Comparison of ENCODE assay signal across 30 cellular contexts in the genomic region with DNA sequence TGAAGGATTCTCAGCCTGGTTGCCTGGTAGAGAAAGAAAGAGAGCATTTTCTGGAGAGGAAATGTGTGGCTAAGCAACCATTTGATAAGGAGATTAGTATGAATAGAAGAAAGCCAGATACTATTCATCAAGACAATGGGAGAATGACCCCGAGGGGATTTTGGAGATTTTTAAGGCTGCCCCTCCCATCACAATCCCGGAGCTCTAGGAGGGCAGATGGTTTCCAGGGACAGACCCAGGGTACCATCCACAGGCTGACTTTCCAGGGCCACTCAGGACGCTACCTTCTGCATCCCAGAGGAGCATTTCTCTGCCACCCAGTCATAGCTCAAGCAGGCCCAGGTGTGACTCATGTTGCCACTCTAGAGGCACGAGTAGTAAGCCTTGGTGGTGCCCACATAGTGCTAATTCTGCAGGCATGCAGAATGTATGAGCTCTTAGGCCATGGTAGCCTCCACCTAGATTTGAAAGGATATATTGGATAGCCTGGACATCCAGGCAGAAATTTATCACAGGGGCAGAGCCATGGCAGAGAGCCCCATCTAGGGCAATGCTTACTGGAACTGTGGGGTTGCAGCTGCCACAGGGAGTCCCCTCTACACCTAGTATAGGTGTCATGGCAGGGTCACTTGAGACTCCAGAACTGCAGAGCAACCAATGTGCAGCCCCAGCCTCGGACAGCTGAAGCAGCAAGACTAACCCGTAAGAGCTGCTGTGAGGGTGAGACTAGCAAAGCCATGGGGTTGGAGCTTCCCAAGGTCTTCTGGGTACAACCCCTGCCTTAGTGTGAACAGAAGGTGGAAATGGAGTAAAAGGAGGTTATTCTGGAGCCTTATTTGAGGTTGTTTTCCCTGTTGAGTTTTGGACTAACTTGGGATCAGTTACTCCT.
A peak's percentile ranks its signal among the peaks of the same experiment; 100 is the strongest.
DNase-seq lines count a peak whose midpoint lies in the region; ATAC-seq, FAIRE-seq and TF ChIP-seq lines count a peak whose summit lies in the region.
"Had no signal": no experiment of that assay in that cellular context is flagged by ENCODE, and none has a peak within 500 bp of the region (broad histone marks: within the 10 kb centered on the region; RNA-seq: fewer than 3 reads in every experiment).

No MANE protein-coding gene starts in this region.

- ATAC-seq in lung (ENCODE audit: insufficient read depth, low FRiP score), result peak; percentile 41
- no peak for ATAC-seq in GM19324 (IDR thresholded peaks at IDR 0.05; ENCODE audit: low FRiP score, unreplicated experiment)
- ATAC-seq: CD8-positive, alpha-beta T cell; HepG2; stimulated activated naive CD8-positive, alpha-beta T cell treated with anti-CD3 and anti-CD28 coated beads, Interleukin-15, amount 100 ng/mL, for 72 hours; T-helper 17 cell had no signal

- H3K9me3 ChIP-seq in mammary epithelial cell (replicated peaks; ENCODE audit: insufficient read depth, low read length) (peaks cover 6% of the 10 kb centered on the region), SK-N-MC (ENCODE audit: low read depth, low read length) (no peaks in the 10 kb centered on the region), lung (ENCODE audit: control insufficient read depth in 2 of 2, insufficient read depth in 1 of 2, low read length in 1 of 2) (peaks cover 0 to 3% of the 10 kb centered on the region in 2 donors)
- H3K9me3 ChIP-seq: esophagus muscularis mucosa, thoracic aorta had no signal

- no peaks in the 10 kb centered on the region for H3K4me1 Mint-ChIP-seq in MCF 10A (ENCODE audit: insufficient read depth, unreplicated experiment)
- H3K4me1 Mint-ChIP-seq: activated CD4-positive, alpha-beta memory T cell treated with anti-CD3 and anti-CD28 coated beads, Interleukin-2, amount 10 ng/mL, durations not matched to agents 7 days and 5 days; central memory CD8-positive, alpha-beta T cell; stimulated activated naive CD8-positive, alpha-beta T cell treated with anti-CD3 and anti-CD28 coated beads, Interleukin-15, amount 100 ng/mL, for 72 hours had no signal

- POLR2A ChIA-PET in MCF 10A (lab: Yijun Ruan, JAX), result interaction anchor here (0.7 to 1.1 kb wide), 2 partner anchors 15 to 528 kb away, joined by 3 read pairs; no protein-coding TSS in a partner anchor

- H3K79me2 ChIP-seq in mammary epithelial cell (ENCODE audit: insufficient read depth, low read length), result no peaks in the 10 kb centered on the region

- H3K27ac Mint-ChIP-seq in MCF 10A (ENCODE audit: low read depth, unreplicated experiment), result no peak overlapping the region
- H3K27ac Mint-ChIP-seq: activated CD4-positive, alpha-beta memory T cell treated with anti-CD3 and anti-CD28 coated beads, Interleukin-2, amount 10 ng/mL, durations not matched to agents 7 days and 5 days; B cell; CD8-positive, alpha-beta T cell; stimulated activated naive CD8-positive, alpha-beta T cell treated with anti-CD3 and anti-CD28 coated beads, Interleukin-15, amount 100 ng/mL, for 72 hours had no signal

- H2AFZ ChIP-seq in mammary epithelial cell (ENCODE audit: low read depth, low read length), result no peak overlapping the region

- no peaks in the 10 kb centered on the region for H3K27me3 ChIP-seq in mammary epithelial cell (ENCODE audit: insufficient read depth, low read length)
- no peaks in the 10 kb centered on the region for H3K27me3 ChIP-seq in lung (ENCODE audit: control insufficient read depth, insufficient read depth)
- H3K27me3 ChIP-seq: esophagus muscularis mucosa had no signal

- H3K4me3 ChIP-seq in mammary epithelial cell (replicated peaks in 1 of 3; ENCODE audit: insufficient read depth in 1 of 3, low read depth in 2 of 3, low read length in 3 of 3), result no peak overlapping the region
- no peak overlapping the region for H3K4me3 ChIP-seq in SK-N-MC
- no peak overlapping the region for H3K4me3 ChIP-seq in lung
- H3K4me3 ChIP-seq: esophagus muscularis mucosa, thoracic aorta had no signal

- H3K9ac ChIP-seq in mammary epithelial cell (ENCODE audit: insufficient read depth, low read length), result no peak overlapping the region
- H3K9ac ChIP-seq in SK-N-MC (ENCODE audit: insufficient read length), result no peak overlapping the region

- no peaks in the 10 kb centered on the region for H3K27me3 Mint-ChIP-seq in MCF 10A (ENCODE audit: insufficient read depth, unreplicated experiment)
- H3K27me3 Mint-ChIP-seq: activated CD4-positive, alpha-beta memory T cell treated with anti-CD3 and anti-CD28 coated beads, Interleukin-2, amount 10 ng/mL, durations not matched to agents 7 days and 5 days; B cell; central memory CD8-positive, alpha-beta T cell; stimulated activated naive CD8-positive, alpha-beta T cell treated with anti-CD3 and anti-CD28 coated beads, Interleukin-15, amount 100 ng/mL, for 72 hours; T-helper 17 cell had no signal

- no peaks in the 10 kb centered on the region for H3K36me3 Mint-ChIP-seq in MCF 10A (ENCODE audit: insufficient read depth, unreplicated experiment)
- H3K36me3 Mint-ChIP-seq: CD8-positive, alpha-beta T cell had no signal

- H3K27ac ChIP-seq in mammary epithelial cell (ENCODE audit: insufficient read depth, low read depth, low read length), result no peak overlapping the region
- H3K27ac ChIP-seq in SK-N-MC, result peak overlapping the region; percentile 38; the same call in 1 of the 2 replicates
- H3K27ac ChIP-seq in lung (ENCODE audit: low read depth in 1 of 2, low read length in 1 of 2), result no peak overlapping the region
- H3K27ac ChIP-seq: esophagus muscularis mucosa, thoracic aorta had no signal

- TF ChIP-seq CTCF in mammary epithelial cell (conservative IDR thresholded peaks at IDR 0.05 in 1 of 2, IDR thresholded peaks at IDR 0.05 in 1 of 2; ENCODE audit: extremely low read depth in 1 of 2, insufficient read depth in 1 of 2, low read depth in 1 of 2, low read length in 2 of 2) (no peak), MCF 10A (IDR thresholded peaks at IDR 0.05; ENCODE audit: unreplicated experiment) (no peak), lung (IDR thresholded peaks at IDR 0.05; ENCODE audit: control extremely low read depth, extremely low read depth) (no peak)

- H3K4me2 ChIP-seq in mammary epithelial cell (ENCODE audit: insufficient read depth, low read depth, low read length), result no peak overlapping the region

- no peaks in the 10 kb centered on the region for H4K20me1 ChIP-seq in mammary epithelial cell (ENCODE audit: insufficient read depth, low read length)

- no TSS peak for BruUV-seq in mammary epithelial cell (replicated peaks; lab: Mats Ljungman, UMichigan)
- no TSS peak for BruUV-seq in MCF 10A (replicated peaks; lab: Mats Ljungman, UMichigan)

- H3K9me3 Mint-ChIP-seq in MCF 10A (ENCODE audit: unreplicated experiment), result peaks cover 14% of the 10 kb centered on the region
- H3K9me3 Mint-ChIP-seq: CD8-positive, alpha-beta T cell; central memory CD8-positive, alpha-beta T cell had no signal

- FAIRE-seq in urothelium cell line (lab: Jason Lieb, UNC), result peak; percentile 66
- FAIRE-seq: TTC549 had no signal

- DNase-seq in mammary epithelial cell (peak; percentile 51), MCF 10A (ENCODE audit: unreplicated experiment) (no peak), SK-N-MC (ENCODE audit: low read depth, low spot score) (no peak), lung (ENCODE audit: low spot score) (no peak), urothelium cell line (ENCODE audit: low spot score) (no peak), iPS-NIHi7 (ENCODE audit: extremely low spot score) (no peak), middle frontal gyrus (ENCODE audit: extremely low spot score, low spot score) (no peak)
- DNase-seq: activated CD4-positive, alpha-beta memory T cell treated with anti-CD3 and anti-CD28 coated beads, Interleukin-2, amount 10 ng/mL, durations not matched to agents 7 days and 5 days; activated CD8-positive, alpha-beta memory T cell treated with anti-CD3 and anti-CD28 coated beads, Interleukin-2, amount 50 U/mL, for 4 hours; activated naive CD4-positive, alpha-beta T cell; CD8-positive, alpha-beta T cell; DMS 273 treated with DMSO at 0.1 percent for 48 hours; foreskin fibroblast; H7; head of caudate nucleus; Kasumi-1; NCI-H1694; NCI-H510A; right cardiac atrium; Right ventricle myocardium superior; stimulated activated CD4-positive, alpha-beta T cell treated with anti-CD3 and anti-CD28 coated beads, Interleukin-1b, Interleukin-23, amount 100 ng/mL, for 48 hours; stimulated activated naive CD8-positive, alpha-beta T cell treated with anti-CD3 and anti-CD28 coated beads, Interleukin-15, amount 100 ng/mL, for 72 hours; T-helper 17 cell had no signal

- CTCF ChIA-PET in mammary epithelial cell (lab: Charles Lee; ENCODE audit: low non-redundant PET) (interaction anchor here (0.7 kb wide), 1 partner anchor 93 kb away, joined by 6 read pairs; no protein-coding TSS in a partner anchor), MCF 10A (lab: Yijun Ruan, JAX) (no interaction called here)

- intact Hi-C loops in mammary epithelial cell (cut with micrococcal nuclease) (no loop called here), MCF 10A (cut with micrococcal nuclease) (no loop called here)

- dilution Hi-C loops in mammary epithelial cell (cut with HindIII; ENCODE audit: low sequenced_read_pairs), result no loop called here

- in situ Hi-C loops in mammary epithelial cell (cut with MboI; ENCODE audit: low sequenced_read_pairs in 2 of 2), result no loop called here

- H3K4me1 ChIP-seq in mammary epithelial cell (ENCODE audit: insufficient read depth, low read length) (no peaks in the 10 kb centered on the region), lung (ENCODE audit: control insufficient read depth in 2 of 2, insufficient read depth in 2 of 2, low read length in 2 of 2) (peaks cover 0 to 3% of the 10 kb centered on the region in 2 donors)
- H3K4me1 ChIP-seq: esophagus muscularis mucosa had no signal

- 59% methylated on average over 6 of the region's 6 CpGs for WGBS in mammary epithelial cell (ENCODE audit: low coverage, missing lambda C conversion rate)
- WGBS in lung, 2 donors, result 85 to 89% methylated on average over 6 of the region's 6 CpGs

- no peak overlapping the region for H3K4me3 Mint-ChIP-seq in MCF 10A (ENCODE audit: unreplicated experiment)
- H3K4me3 Mint-ChIP-seq: activated CD4-positive, alpha-beta memory T cell treated with anti-CD3 and anti-CD28 coated beads, Interleukin-2, amount 10 ng/mL, durations not matched to agents 7 days and 5 days; B cell; CD8-positive, alpha-beta T cell; central memory CD8-positive, alpha-beta T cell; stimulated activated naive CD8-positive, alpha-beta T cell treated with anti-CD3 and anti-CD28 coated beads, Interleukin-15, amount 100 ng/mL, for 72 hours; T-helper 17 cell had no signal

- H3K36me3 ChIP-seq in mammary epithelial cell (ENCODE audit: insufficient read depth, low read length) (no peaks in the 10 kb centered on the region), SK-N-MC (ENCODE audit: insufficient read depth, low read length) (no peaks in the 10 kb centered on the region), lung (ENCODE audit: control insufficient read depth in 2 of 2, insufficient read depth in 2 of 2, low read length in 2 of 2) (no peaks in the 10 kb centered on the region)
- H3K36me3 ChIP-seq: esophagus muscularis mucosa, thoracic aorta had no signal
